In the genomic region with DNA sequence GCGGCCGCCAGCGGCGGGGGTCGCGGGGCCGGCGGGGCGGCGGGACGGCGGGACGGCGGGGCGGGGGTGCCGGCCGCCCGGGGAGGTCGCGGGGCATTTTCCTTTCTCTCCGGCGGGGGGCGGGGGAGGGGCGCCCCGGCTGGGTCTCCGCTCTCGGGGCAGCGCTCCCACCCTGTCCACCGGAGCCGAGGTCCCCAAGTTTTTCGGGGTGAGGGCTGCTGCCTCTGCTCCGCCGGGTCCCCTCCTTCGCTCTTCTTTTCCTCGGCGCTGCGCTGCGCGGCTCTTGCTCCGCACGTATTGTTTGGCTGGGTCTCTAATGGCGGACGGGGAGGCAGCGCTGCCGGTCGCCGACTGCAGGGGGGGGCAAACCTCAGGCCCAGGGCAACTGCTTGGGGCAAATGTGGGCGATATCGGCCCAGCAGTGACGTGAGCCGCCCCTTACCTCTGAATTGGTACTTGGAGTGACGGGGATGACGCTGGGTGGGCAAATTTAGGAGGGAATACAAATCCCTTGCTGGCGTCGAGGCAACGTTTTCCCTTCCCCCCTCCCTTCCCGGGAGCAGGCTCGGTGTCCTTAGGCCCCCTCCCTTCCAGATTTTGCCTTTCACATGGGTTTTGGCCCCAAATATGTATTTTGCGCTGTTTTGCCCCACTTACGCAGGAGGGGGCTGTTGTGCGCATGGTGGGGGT, we compare ENCODE assay signal across 8 cellular contexts. TPM values are rescaled to one million over a fixed set of nuclear protein-coding genes. Genes with fewer than 3 reads are reported as not detected.
DNase-seq lines count a peak whose midpoint lies in the region; ATAC-seq and TF ChIP-seq lines count a peak whose summit lies in the region.

No MANE protein-coding gene starts in this region.

- H3K27me3 ChIP-seq in Peyer's patch = no peaks in the 10 kb centered on the region
- H3K27me3 ChIP-seq in gastroesophageal sphincter = no peaks in the 10 kb centered on the region
- no peaks in the 10 kb centered on the region for H3K27me3 ChIP-seq in neutrophil

- H3K9me3 ChIP-seq in Peyer's patch (no peaks in the 10 kb centered on the region), gastroesophageal sphincter (no peaks in the 10 kb centered on the region), neutrophil (no peaks in the 10 kb centered on the region)

- H3K4me3 ChIP-seq in Peyer's patch = peak overlapping the region; percentile 76 to 93 (median 88)
- H3K4me3 ChIP-seq in gastroesophageal sphincter = peak overlapping the region; percentile 92 to 97
- peak overlapping the region; percentile 85 to 99 for H3K4me3 ChIP-seq in neutrophil (ENCODE audit: low read depth in 1 of 2, low read length in 1 of 2)

- CTCF ChIA-PET in GM10248 (lab: Yijun Ruan, JAX) = interaction anchor here (0.8 to 1.1 kb wide), 11 partner anchors 10 to 42 kb away, joined by 3 to 9 read pairs (median 5); no protein-coding TSS in a partner anchor

- WGBS in gastroesophageal sphincter (ENCODE audit: low coverage in 1 of 2), 2 donors = 0% methylated on average over 10 of the region's 61 CpGs; no CpG with 5 or more reads in 1 of the 2 donors

- peak overlapping the region; percentile 98 to 99 (median 99) for H3K27ac ChIP-seq in Peyer's patch
- peak overlapping the region; percentile 93 to 99 (median 99) for H3K27ac ChIP-seq in gastroesophageal sphincter
- H3K27ac ChIP-seq in neutrophil = peak overlapping the region; percentile 92

- POLR2A ChIA-PET in GM10248 (lab: Yijun Ruan, JAX) = interaction anchor here (0.5 to 0.7 kb wide), 2 partner anchors 13 to 129 kb away, joined by 3 to 4 read pairs; no protein-coding TSS in a partner anchor

- DNase-seq in GM10248 (ENCODE audit: extremely low spot score) (peak; percentile 57), Peyer's patch (peak; percentile 63 to 80 (median 79)), activated gamma-delta T cell treated with Interleukin-2 at 50 U/mL for 16 hours (peak; percentile 62), superior temporal gyrus (ENCODE audit: extremely low spot score) (peak; percentile 57)

- TF ChIP-seq CTCF in GM10248 (IDR thresholded peaks at IDR 0.05; ENCODE audit: control extremely low read depth, extremely low read depth, low read depth, missing control alignments) (peak; percentile 8), Peyer's patch (IDR thresholded peaks at IDR 0.05) (peak in 3 of 6 experiments; percentile 33 to 50 (median 42)), gastroesophageal sphincter (IDR thresholded peaks at IDR 0.05) (peak in 3 of 4 experiments; percentile 15 to 45 (median 36)), neutrophil (IDR thresholded peaks at IDR 0.05) (peak; percentile 17)

- H3K36me3 ChIP-seq in Peyer's patch = peaks cover 0 to 20% (median 0%) of the 10 kb centered on the region in 3 donors
- H3K36me3 ChIP-seq in gastroesophageal sphincter = no peaks in the 10 kb centered on the region
- no peaks in the 10 kb centered on the region for H3K36me3 ChIP-seq in neutrophil

- TF ChIP-seq EP300 in gastroesophageal sphincter (IDR thresholded peaks at IDR 0.05) = no peak

- ATAC-seq in HG03135 (IDR thresholded peaks at IDR 0.05; ENCODE audit: unreplicated experiment) (peak; percentile 15), gastroesophageal sphincter (no peak), GM19463 (IDR thresholded peaks at IDR 0.05; ENCODE audit: unreplicated experiment) (no peak)

- no peak for TF ChIP-seq POLR2A in Peyer's patch (IDR thresholded peaks at IDR 0.05)
- no peak for TF ChIP-seq POLR2A in gastroesophageal sphincter (IDR thresholded peaks at IDR 0.05)

- H3K4me1 ChIP-seq in Peyer's patch (peaks cover 0 to 24% (median 5%) of the 10 kb centered on the region in 4 donors), gastroesophageal sphincter (peaks cover 0 to 60% (median 15%) of the 10 kb centered on the region in 3 donors), neutrophil (ENCODE audit: control insufficient read depth in 1 of 2, insufficient read depth in 1 of 2, low read depth in 1 of 2, low read length in 1 of 2) (peaks cover 31 to 39% of the 10 kb centered on the region in 2 experiments)

RNA-seq across cellular contexts. Expression of gene ZMYM2, which starts 0.8 kb away (rescaled TPM):
- 100 to 1,000 TPM in 1 of 4 donors, 10 to 100 TPM in 3; 50.3 to 149 (median 77.1) TPM for total RNA-seq in Peyer's patch
- 10 to 100 TPM; 40.6 to 92.8 (median 50.7) TPM for total RNA-seq in gastroesophageal sphincter
